In genomic region chr22:36329217-36330078, GRCh38 we compare ENCODE assay signal across 1 cellular context.
TF ChIP-seq lines count a peak whose summit lies in the region.

No MANE protein-coding gene starts in this region.

TF ChIP-seq in WTC11, 78 proteins besides CTCF, POLR2A, EP300 and RAD21 (continued from another document):
- no peak for TF ChIP-seq ARID4B (CRISPR knock-in tag; IDR thresholded peaks at IDR 0.05; ENCODE audit: borderline replicate concordance)
- TF ChIP-seq ZNF317 (CRISPR knock-in tag; IDR thresholded peaks at IDR 0.05; ENCODE audit: borderline replicate concordance, low read depth), result no peak
- TF ChIP-seq IRF1 (CRISPR knock-in tag; IDR thresholded peaks at IDR 0.05), result no peak
- TF ChIP-seq ZNF425 (CRISPR knock-in tag; conservative IDR thresholded peaks at IDR 0.05), result no peak; the same call in 1 of the 2 replicates
- TF ChIP-seq HMGXB4 (CRISPR knock-in tag; IDR thresholded peaks at IDR 0.05), result no peak
- no peak for TF ChIP-seq E2F4 (CRISPR knock-in tag; IDR thresholded peaks at IDR 0.05; ENCODE audit: borderline replicate concordance, low read depth)
- no peak for TF ChIP-seq ZSCAN18 (CRISPR knock-in tag; IDR thresholded peaks at IDR 0.05)
- TF ChIP-seq ZNF281 (CRISPR knock-in tag; IDR thresholded peaks at IDR 0.05), result no peak; the same call in 1 of the 2 replicates
- TF ChIP-seq SP1 (CRISPR knock-in tag; conservative IDR thresholded peaks at IDR 0.05), result peak; percentile 46; the same call in 1 of the 2 replicates
- TF ChIP-seq SMAD3 (CRISPR knock-in tag; IDR thresholded peaks at IDR 0.05; ENCODE audit: borderline replicate concordance), result no peak
- no peak for TF ChIP-seq E2F5 (CRISPR knock-in tag; IDR thresholded peaks at IDR 0.05)
- no peak for TF ChIP-seq JUN (CRISPR knock-in tag; IDR thresholded peaks at IDR 0.05)
- TF ChIP-seq TEAD4 (CRISPR knock-in tag; IDR thresholded peaks at IDR 0.05), result peak; percentile 59; the same call in 1 of the 2 replicates
- no peak for TF ChIP-seq SMAD4 (CRISPR knock-in tag; IDR thresholded peaks at IDR 0.05)
- TF ChIP-seq USF1 (CRISPR knock-in tag; IDR thresholded peaks at IDR 0.05), result no peak
- no peak for TF ChIP-seq RORB (CRISPR knock-in tag; IDR thresholded peaks at IDR 0.05)
- TF ChIP-seq ZNF423 (CRISPR knock-in tag; IDR thresholded peaks at IDR 0.05), result no peak
- no peak for TF ChIP-seq ZNF138 (CRISPR knock-in tag; conservative IDR thresholded peaks at IDR 0.05)
- TF ChIP-seq ZBTB21 (CRISPR knock-in tag; IDR thresholded peaks at IDR 0.05; ENCODE audit: borderline replicate concordance), result 0 out of 2 replicates have a peak, but pooled peaks have one; percentile 47
- TF ChIP-seq ZMAT4 (CRISPR knock-in tag; IDR thresholded peaks at IDR 0.05), result no peak
- no peak for TF ChIP-seq FOXJ3 (CRISPR knock-in tag; IDR thresholded peaks at IDR 0.05; ENCODE audit: borderline replicate concordance)
TF ChIP-seq in WTC11: peak in this region for 16.
